In the genomic region with DNA sequence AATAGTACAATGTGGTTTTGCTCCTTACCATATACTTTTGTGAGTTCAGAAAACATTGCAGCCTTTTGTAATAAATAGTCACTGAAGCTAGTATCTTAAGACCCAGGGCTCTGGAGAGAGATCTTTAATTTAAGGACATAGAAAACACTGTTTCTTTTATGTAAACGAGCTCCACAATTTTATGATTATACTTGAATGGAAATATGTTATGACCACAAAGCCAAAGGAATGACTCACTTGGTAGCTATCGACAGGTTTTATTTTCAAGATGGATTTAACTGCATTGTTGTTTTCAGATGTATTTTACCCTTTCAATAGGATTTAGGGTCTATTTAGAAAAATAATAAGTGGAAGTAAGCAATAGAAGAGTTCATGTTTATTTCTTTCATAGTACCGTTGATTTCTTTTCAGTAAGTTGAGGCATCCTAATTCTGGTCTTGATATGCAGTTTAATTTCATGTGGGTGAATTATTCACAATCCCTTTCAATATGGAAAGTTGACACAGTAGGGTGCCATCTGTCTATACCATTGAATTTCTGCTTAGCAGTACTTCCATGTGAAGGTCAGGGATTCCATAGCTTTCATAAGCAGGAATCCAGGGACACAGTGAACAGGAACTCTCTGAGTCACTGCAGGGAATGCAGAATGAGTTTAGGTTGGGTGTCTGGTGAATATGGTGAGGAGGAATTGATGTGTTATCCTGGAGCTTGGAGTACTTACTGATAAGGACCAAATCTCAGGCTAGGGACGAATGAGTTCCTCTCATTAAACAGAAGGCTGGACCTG, we compare ENCODE assay signal across 14 cellular contexts.
DNase-seq lines count a peak whose midpoint lies in the region; ATAC-seq and TF ChIP-seq lines count a peak whose summit lies in the region.
"Had no signal": no experiment of that assay in that cellular context is flagged by ENCODE, and none has a peak within 500 bp of the region (broad histone marks: within the 10 kb centered on the region; RNA-seq: fewer than 3 reads in every experiment).

No MANE protein-coding gene starts in this region.

- H2BK5ac ChIP-seq in mesenchymal stem cell (ENCODE audit: low read depth, low read length, poor library complexity, severe bottlenecking), result no peak overlapping the region
- H2BK5ac ChIP-seq in H9 (ENCODE audit: insufficient read length, low read length), result no peak overlapping the region

- H3K79me1 ChIP-seq in mesenchymal stem cell (replicated peaks; ENCODE audit: low read length, poor library complexity, severe bottlenecking) (peaks cover 21% of the 10 kb centered on the region), H9 (ENCODE audit: insufficient read depth, low read depth, low read length, poor library complexity, severe bottlenecking) (no peaks in the 10 kb centered on the region)

- H3K4me2 ChIP-seq in PC-3 (ENCODE audit: low read length) (peak overlapping the region; percentile 59), mesenchymal stem cell (ENCODE audit: low read length, poor library complexity, severe bottlenecking) (no peak overlapping the region), H9 (ENCODE audit: insufficient read depth, insufficient read length, low read length) (no peak overlapping the region)

- no peaks in the 10 kb centered on the region for H3K36me3 Mint-ChIP-seq in H9 (ENCODE audit: insufficient read depth in 1 of 3, low read depth in 3 of 3)

- no peak overlapping the region for H2BK120ac ChIP-seq in mesenchymal stem cell (ENCODE audit: low read depth, low read length)
- no peak overlapping the region for H2BK120ac ChIP-seq in H9 (ENCODE audit: low read depth, low read length, poor library complexity, severe bottlenecking)

- no peak overlapping the region for H2BK20ac ChIP-seq in H9 (ENCODE audit: low read depth, low read length, poor library complexity, severe bottlenecking)

- peak; percentile 62 for DNase-seq in AG10803 (ENCODE audit: low read depth)
- peak; percentile 62 for DNase-seq in PC-3
- DNase-seq in epithelial cell of proximal tubule (ENCODE audit: low read depth), result peak; percentile 43
- DNase-seq in mesenchymal stem cell, result peak; percentile 70
- DNase-seq in NOMO-1 treated with DMSO at 0.1 percent for 48 hours (lab: John Stamatoyannopoulos, UW; ENCODE audit: unreplicated experiment), result no peak
- DNase-seq in nucleus accumbens (lab: John Stamatoyannopoulos, UW), result no peak
- no peak for DNase-seq in H9
- DNase-seq: activated effector memory CD4-positive, alpha-beta T cell treated with Interleukin-2 at 50 U/mL for 16 hours; NCI-H187; OCI-M1; transverse colon had no signal

- POLR2A ChIA-PET in PC-3 (lab: Charles Lee; ENCODE audit: unreplicated experiment), result no interaction called here

- H3K27ac Mint-ChIP-seq in H9, result peak overlapping the region in 1 of 3 experiments; percentile 63; a peak in 2 of 7 replicates

- peaks cover 31 to 36% of the 10 kb centered on the region in 2 experiments for H3K4me1 Mint-ChIP-seq in H9

- H2BK15ac ChIP-seq in mesenchymal stem cell (ENCODE audit: low read depth, poor library complexity, severe bottlenecking), result no peak overlapping the region
- no peak overlapping the region for H2BK15ac ChIP-seq in H9 (ENCODE audit: low read depth, low read length)

- 75% methylated on average over 4 of the region's 4 CpGs for WGBS in mesenchymal stem cell
- no CpG with 5 or more reads among the region's 4 CpGs for WGBS in H9 (ENCODE audit: extremely low coverage, insufficient read length, low lambda C conversion rate)

- intact Hi-C loops in PC-3 (cut with micrococcal nuclease), result no loop called here

- H3K4me3 Mint-ChIP-seq in H9, result no peak overlapping the region

- H3K18ac ChIP-seq in mesenchymal stem cell (ENCODE audit: low read depth in 1 of 2, low read length in 2 of 2), result no peak overlapping the region
- H3K18ac ChIP-seq in H9 (ENCODE audit: insufficient read length, low read depth, low read length), result no peak overlapping the region

- no peak overlapping the region for H3T11ph ChIP-seq in H9 (ENCODE audit: low read length)

- CTCF ChIA-PET in PC-3 (lab: Charles Lee), result interaction anchor here (0.7 kb wide), 1 partner anchor 37 kb away, joined by 5 read pairs; no protein-coding TSS in a partner anchor

- no peaks in the 10 kb centered on the region for H3K23me2 ChIP-seq in H9 (ENCODE audit: insufficient read length, low read depth, low read length, poor library complexity, severe bottlenecking)

- ATAC-seq in PC-3 (peak; percentile 77), GM21367 (IDR thresholded peaks at IDR 0.05; ENCODE audit: unreplicated experiment) (no peak)

- H4K20me1 ChIP-seq in PC-3 (ENCODE audit: low read length), result no peaks in the 10 kb centered on the region; the same call in 1 of the 2 replicates
- no peaks in the 10 kb centered on the region for H4K20me1 ChIP-seq in H9 (ENCODE audit: control insufficient read depth, insufficient read depth, insufficient read length)

- H2AFZ ChIP-seq in PC-3 (ENCODE audit: low read length), result no peak overlapping the region
- H2AFZ ChIP-seq in mesenchymal stem cell (ENCODE audit: low read depth, low read length), result no peak overlapping the region
- H2AFZ ChIP-seq in H9 (ENCODE audit: low read length), result no peak overlapping the region
- H2AFZ ChIP-seq: parathyroid adenoma had no signal

- H3K9me3 ChIP-seq in PC-3 (ENCODE audit: low read length), result no peaks in the 10 kb centered on the region
- H3K9me3 ChIP-seq in mesenchymal stem cell (ENCODE audit: control insufficient read depth, low read length), result no peaks in the 10 kb centered on the region
- no peaks in the 10 kb centered on the region for H3K9me3 ChIP-seq in H9 (ENCODE audit: control insufficient read depth, low read depth, low read length)
- H3K9me3 ChIP-seq: transverse colon had no signal

- H3K14ac ChIP-seq in mesenchymal stem cell (ENCODE audit: low read length in 2 of 2), result no peak overlapping the region
- H3K14ac ChIP-seq in H9 (ENCODE audit: insufficient read depth, low read length), result no peak overlapping the region

- no peaks in the 10 kb centered on the region for H3K27me3 ChIP-seq in PC-3 (ENCODE audit: low read length)
- no peaks in the 10 kb centered on the region for H3K27me3 ChIP-seq in mesenchymal stem cell (ENCODE audit: control insufficient read depth in 1 of 2, insufficient read depth in 1 of 2, low read length in 2 of 2)
- H3K27me3 ChIP-seq in H9 (ENCODE audit: insufficient read depth, low read length), result peaks cover 3% of the 10 kb centered on the region; the same call in 1 of the 2 replicates
- H3K27me3 ChIP-seq: transverse colon had no signal

- no peak overlapping the region for H4K5ac ChIP-seq in H9 (ENCODE audit: insufficient read length, low read depth, low read length)

- no peak overlapping the region for H4K91ac ChIP-seq in mesenchymal stem cell (ENCODE audit: low read length)
- H4K91ac ChIP-seq in H9 (ENCODE audit: insufficient read length, low read depth, low read length), result no peak overlapping the region

- no peaks in the 10 kb centered on the region for H3K27me3 Mint-ChIP-seq in H9 (ENCODE audit: low read depth)

- H3K9me3 Mint-ChIP-seq in H9, result no peaks in the 10 kb centered on the region

- no peaks in the 10 kb centered on the region for H3F3A ChIP-seq in PC-3 (ENCODE audit: low read length, unreplicated experiment)

- peaks cover 18% of the 10 kb centered on the region for H3K4me1 ChIP-seq in PC-3 (ENCODE audit: insufficient read depth, low read length)
- peaks cover 5% of the 10 kb centered on the region for H3K4me1 ChIP-seq in mesenchymal stem cell (ENCODE audit: control insufficient read depth, insufficient read depth, low read depth, low read length)
- H3K4me1 ChIP-seq in H9 (ENCODE audit: insufficient read depth, low read length), result peaks cover 7% of the 10 kb centered on the region; the same call in 1 of the 2 replicates

- H3K36me3 ChIP-seq in PC-3 (ENCODE audit: low read depth, low read length) (no peaks in the 10 kb centered on the region), mesenchymal stem cell (ENCODE audit: control insufficient read depth in 1 of 2, insufficient read depth in 2 of 2, low read depth in 1 of 2, low read length in 2 of 2) (peaks cover 0 to 3% of the 10 kb centered on the region in 2 experiments)
- H3K36me3 ChIP-seq: transverse colon had no signal

- H2BK12ac ChIP-seq in mesenchymal stem cell (ENCODE audit: low read length in 2 of 2), result no peak overlapping the region
- H2BK12ac ChIP-seq in H9 (ENCODE audit: insufficient read length, low read depth, low read length), result no peak overlapping the region

- H3K27ac ChIP-seq in PC-3 (ENCODE audit: low read length) (peak overlapping the region; percentile 10), mesenchymal stem cell (ENCODE audit: low read length, poor library complexity, severe bottlenecking) (peak overlapping the region; percentile 50), H9 (ENCODE audit: insufficient read length, low read depth, low read length) (no peak overlapping the region)
- H3K27ac ChIP-seq: C4-2B, parathyroid adenoma had no signal

- TF ChIP-seq CTCF in AG10803 (conservative IDR thresholded peaks at IDR 0.05; ENCODE audit: low read length), result no peak
- TF ChIP-seq CTCF in PC-3 (conservative IDR thresholded peaks at IDR 0.05; ENCODE audit: low read depth, low read length), result no peak
- no peak for TF ChIP-seq CTCF in epithelial cell of proximal tubule (conservative IDR thresholded peaks at IDR 0.05; ENCODE audit: low read depth, low read length)
- no peak for TF ChIP-seq CTCF in H9 (conservative IDR thresholded peaks at IDR 0.05)

- H3K4ac ChIP-seq in mesenchymal stem cell (ENCODE audit: low read depth in 1 of 2, low read length in 2 of 2) (no peak overlapping the region), H9 (ENCODE audit: low read depth, low read length) (no peak overlapping the region)

- no peak overlapping the region for H3K56ac ChIP-seq in H9 (ENCODE audit: insufficient read length, low read depth, low read length)

- H4K8ac ChIP-seq in mesenchymal stem cell (ENCODE audit: low read length) (no peak overlapping the region), H9 (replicated peaks; ENCODE audit: insufficient read length, low read depth, low read length) (no peak overlapping the region)

- H3K9ac ChIP-seq in PC-3 (ENCODE audit: low read length) (no peak overlapping the region), mesenchymal stem cell (ENCODE audit: low read length) (no peak overlapping the region), H9 (ENCODE audit: extremely low read depth, insufficient read length, low read length) (no peak overlapping the region)
- H3K9ac ChIP-seq: parathyroid adenoma had no signal

- H3K23ac ChIP-seq in mesenchymal stem cell (ENCODE audit: low read length in 2 of 2) (no peak overlapping the region), H9 (ENCODE audit: insufficient read length, low read depth, low read length) (no peak overlapping the region)

- H3K4me3 ChIP-seq in AG10803 (ENCODE audit: low read length) (no peak overlapping the region), PC-3 (ENCODE audit: low read length) (peak overlapping the region; percentile 10), epithelial cell of proximal tubule (ENCODE audit: low read depth, low read length) (no peak overlapping the region), mesenchymal stem cell (ENCODE audit: insufficient read depth in 1 of 2, low read depth in 1 of 2, low read length in 2 of 2) (peak overlapping the region in 1 of 2 experiments; percentile 0)
- H3K4me3 ChIP-seq: transverse colon had no signal

- H2AK5ac ChIP-seq in mesenchymal stem cell (ENCODE audit: low read length, severe bottlenecking), result no peak overlapping the region
- H2AK5ac ChIP-seq in H9 (ENCODE audit: insufficient read length, low read length), result no peak overlapping the region

- BruUV-seq in PC-3 (replicated peaks; lab: Mats Ljungman, UMichigan), result no TSS peak

- H3K79me2 ChIP-seq in PC-3 (ENCODE audit: low read length) (peaks cover 57% of the 10 kb centered on the region), H9 (ENCODE audit: insufficient read depth, low read length) (peaks cover 2% of the 10 kb centered on the region; the same call in 1 of the 2 replicates)

- H3K9me2 ChIP-seq in PC-3 (replicated peaks; ENCODE audit: low read length), result no peaks in the 10 kb centered on the region

Comparison
In these comparisons a context has a peak if more than half of its experiments do, and no peak if none do; other contexts are left out.
1. DNase-seq: peak in AG10803 (single experiment), PC-3 (single experiment), epithelial cell of proximal tubule (single experiment) and mesenchymal stem cell (single experiment); none in NOMO-1 treated with DMSO at 0.1 percent for 48 hours (single experiment), nucleus accumbens (0 of 56) and H9 (single experiment).